In the genomic region with DNA sequence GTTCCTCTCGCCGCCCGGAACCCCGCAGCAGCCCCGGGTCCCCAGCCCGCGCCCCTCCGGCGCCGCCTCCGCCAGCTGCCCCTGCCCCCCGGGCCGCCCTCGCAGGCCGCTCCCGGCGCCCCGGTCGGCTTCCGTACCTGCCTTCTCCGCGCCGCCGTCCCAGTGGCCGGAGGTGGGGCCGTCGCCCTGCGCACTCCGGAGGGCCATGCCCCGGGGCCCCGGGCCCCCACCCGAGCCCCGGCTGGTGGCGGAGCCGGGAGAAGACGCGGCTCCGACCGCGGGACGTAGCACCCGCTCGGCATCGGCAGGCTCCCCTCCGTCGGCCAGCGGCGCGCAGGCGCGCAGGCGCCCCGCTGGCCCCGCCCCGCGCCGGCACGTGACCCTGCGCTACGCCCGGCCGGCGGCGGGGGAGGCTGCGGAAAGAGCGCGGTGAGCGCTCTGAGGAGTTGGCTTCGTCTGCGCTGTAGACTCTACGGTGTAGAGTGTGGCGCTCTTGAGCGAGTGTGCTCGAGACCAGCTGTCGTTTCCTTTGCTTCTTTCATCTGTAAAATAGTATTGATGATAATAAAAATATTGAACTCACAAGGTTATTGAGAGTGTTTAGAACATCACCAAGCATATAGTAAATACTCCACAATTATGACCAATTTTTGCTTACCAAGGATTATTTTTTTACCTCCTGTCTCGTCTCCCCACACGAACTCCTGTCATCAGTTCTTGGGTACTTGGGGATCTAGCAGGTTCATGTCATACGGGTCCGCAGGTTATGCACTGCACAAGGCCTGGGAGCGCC, we compare ENCODE assay signal across 8 cellular contexts. TPM values are rescaled to one million over a fixed set of nuclear protein-coding genes. Genes with fewer than 3 reads are reported as not detected.
DNase-seq lines count a peak whose midpoint lies in the region; ATAC-seq and TF ChIP-seq lines count a peak whose summit lies in the region.

TBC1D20 (minus strand) TSS at position 335 of the 793 bp plus-strand sequence; CDS start at position 207, 128 bp downstream.

- ATAC-seq in GM19452 (IDR thresholded peaks at IDR 0.05; ENCODE audit: unreplicated experiment) (peak; percentile 93), HG03575 (IDR thresholded peaks at IDR 0.05; ENCODE audit: extremely low read depth, insufficient number of reproducible peaks, low FRiP score, unreplicated experiment) (peak; percentile 49), right lobe of liver (peak; percentile 93 to 97 (median 94))

- POLR2A ChIA-PET in CD4-positive, alpha-beta memory T cell (lab: Charles Lee; ENCODE audit: partially characterized antibody), result interaction anchor here (0.8 to 3.1 kb wide), 15 partner anchors 9 to 166 kb away, joined by 3 to 23 read pairs (median 5); partner anchors contain the start of genes CSNK2A1, RBCK1, SOX12 and TRIB3

- H3K27ac ChIP-seq in CD4-positive, alpha-beta memory T cell (ENCODE audit: low read depth, low read length), result peak within 1 kb of the TSS; percentile 84
- H3K27ac ChIP-seq in dorsolateral prefrontal cortex (peak within 1 kb of the TSS; percentile 48 to 97 (median 87)), right lobe of liver (peak within 1 kb of the TSS; percentile 90 to 96 (median 94))

- peaks cover 37% of the 10 kb centered on the region for H3K4me1 ChIP-seq in CD4-positive, alpha-beta memory T cell (ENCODE audit: insufficient read depth, low read length)
- peaks cover 0 to 24% (median 9%) of the 10 kb centered on the region in 4 donors for H3K4me1 ChIP-seq in right lobe of liver

- intact Hi-C loops in CD4-positive, alpha-beta memory T cell (cut with micrococcal nuclease), result loop anchor here (1.0 to 2.0 kb wide), 7 partner anchors 17 to 116 kb away; partner anchors contain the start of genes CSNK2A1, NRSN2 and RBCK1
- intact Hi-C loops in dorsolateral prefrontal cortex (cut with DNase I), result loop anchor here (2.0 to 10.0 kb wide), 3 partner anchors 54 to 182 kb away; partner anchors contain the start of genes CSNK2A1 (in 2 of the 2) and RBCK1 (in 1 of the 2)
- intact Hi-C loops in right lobe of liver (cut with DNase I), result no loop called here

- peak within 1 kb of the TSS; percentile 97 to 99 (median 98) for H3K4me3 Mint-ChIP-seq in CD4-positive, alpha-beta memory T cell

- DNase-seq in CD4-positive, alpha-beta memory T cell, result peak; percentile 80 to 90 (median 89)
- peak; percentile 86 for DNase-seq in NCI-H774 (lab: John Stamatoyannopoulos, UW)
- DNase-seq in activated CD4-positive, alpha-beta T cell treated with anti-CD3 and anti-CD28 coated beads, Interleukin-2, amount 50 U/mL, for 4 hours, result peak; percentile 75 to 78
- DNase-seq in dorsolateral prefrontal cortex, result peak; percentile 62 to 88 (median 84)
- DNase-seq in right lobe of liver, result peak; percentile 88 to 92 (median 90)
- DNase-seq in stimulated activated CD4-positive, alpha-beta T cell treated with anti-CD3 and anti-CD28 coated beads, Interleukin-4, amount 100 ng/mL, for 4 hours, result peak; percentile 83 to 84

- H3K27me3 Mint-ChIP-seq in CD4-positive, alpha-beta memory T cell, result peaks cover 0 to 2% of the 10 kb centered on the region in 2 donors

- peak within 1 kb of the TSS; percentile 91 to 98 (median 97) for H3K27ac Mint-ChIP-seq in CD4-positive, alpha-beta memory T cell

- H3K36me3 Mint-ChIP-seq in CD4-positive, alpha-beta memory T cell, result peaks cover 2 to 9% of the 10 kb centered on the region in 2 donors

- H3K4me3 ChIP-seq in CD4-positive, alpha-beta memory T cell (ENCODE audit: low read length in 2 of 2), result peak within 1 kb of the TSS; percentile 70 to 76
- H3K4me3 ChIP-seq in dorsolateral prefrontal cortex (peak within 1 kb of the TSS; percentile 59 to 97 (median 88)), right lobe of liver (peak within 1 kb of the TSS; percentile 70 to 88 (median 81))

- no peaks in the 10 kb centered on the region for H3K36me3 ChIP-seq in CD4-positive, alpha-beta memory T cell (ENCODE audit: insufficient read depth, low read length)
- no peaks in the 10 kb centered on the region for H3K36me3 ChIP-seq in right lobe of liver

- peaks cover 30 to 49% (median 41%) of the 10 kb centered on the region in 4 donors for H3K4me1 Mint-ChIP-seq in CD4-positive, alpha-beta memory T cell

- TF ChIP-seq POLR2A in right lobe of liver (IDR thresholded peaks at IDR 0.05), result peak; percentile 93

- peak in 51 of 56 donors; percentile 18 to 70 (median 50) for TF ChIP-seq CTCF in dorsolateral prefrontal cortex (IDR thresholded peaks at IDR 0.05 in 54 of 56, conservative IDR thresholded peaks at IDR 0.05 in 2 of 56; ENCODE audit: low read depth in 1 of 56, partially characterized antibody in 56 of 56)
- peak in 3 of 4 donors; percentile 4 to 22 (median 9) for TF ChIP-seq CTCF in right lobe of liver (IDR thresholded peaks at IDR 0.05)

- WGBS in right lobe of liver (ENCODE audit: insufficient coverage, low coverage, low lambda C conversion rate, missing lambda C conversion rate), result 3% methylated on average over 18 of the region's 80 CpGs

- CTCF ChIA-PET in CD4-positive, alpha-beta memory T cell (lab: Charles Lee; ENCODE audit: partially characterized antibody), result interaction anchor here (1.5 to 2.2 kb wide), 2 partner anchors 14 to 55 kb away, joined by 5 to 13 read pairs; no protein-coding TSS in a partner anchor

- H3K27me3 ChIP-seq in CD4-positive, alpha-beta memory T cell (ENCODE audit: insufficient read depth, low read length), result no peaks in the 10 kb centered on the region
- H3K27me3 ChIP-seq in dorsolateral prefrontal cortex (no peaks in the 10 kb centered on the region), right lobe of liver (no peaks in the 10 kb centered on the region)

- H3K9me3 Mint-ChIP-seq in CD4-positive, alpha-beta memory T cell, result peaks cover 0 to 3% (median 0%) of the 10 kb centered on the region in 8 donors

- H3K9me3 ChIP-seq in CD4-positive, alpha-beta memory T cell (ENCODE audit: control insufficient read depth in 1 of 2, low read length in 2 of 2), result no peaks in the 10 kb centered on the region
- H3K9me3 ChIP-seq in right lobe of liver, result no peaks in the 10 kb centered on the region

RNA-seq across cellular contexts. Expression of gene TBC1D20, which starts in this region (rescaled TPM):
- total RNA-seq in CD4-positive, alpha-beta memory T cell, result 10 to 100 TPM; 42.1 to 42.9 TPM
- 10 to 100 TPM; 19.3 to 22.8 TPM for polyA plus RNA-seq in CD4-positive, alpha-beta memory T cell
- 10 to 100 TPM; 29.0 to 51.1 (median 39.1) TPM for total RNA-seq in dorsolateral prefrontal cortex
- 10 to 100 TPM; 10.8 to 21.4 (median 13.9) TPM for total RNA-seq in right lobe of liver

Comparison
In these comparisons a context has a peak if more than half of its experiments do, and no peak if none do; other contexts are left out.
1. Peak in every context shown above with its lines: DNase-seq, ATAC-seq, H3K4me3 ChIP-seq and H3K27ac ChIP-seq.
2. intact Hi-C loops: an anchor here in CD4-positive, alpha-beta memory T cell (1.0 to 2.0 kb wide) and dorsolateral prefrontal cortex (2.0 to 10.0 kb wide); none called in right lobe of liver.